In genomic region chr6:73388800-73389512, GRCh38 we compare ENCODE assay signal across 8 cellular contexts. TPM values are rescaled to one million over a fixed set of nuclear protein-coding genes. Genes with fewer than 3 reads are reported as not detected.
DNase-seq lines count a peak whose midpoint lies in the region; ATAC-seq and TF ChIP-seq lines count a peak whose summit lies in the region.

No MANE protein-coding gene starts in this region.

- peak overlapping the region; percentile 78 for H3K4me3 Mint-ChIP-seq in activated naive CD8-positive, alpha-beta T cell treated with anti-CD3 and anti-CD28 coated beads, Interleukin-2, amount 50 U/mL, for 24 hours

- H3K4me3 ChIP-seq in SK-N-SH (ENCODE audit: low read depth in 2 of 2, low read length in 1 of 2) (peak overlapping the region; percentile 47 to 68), aorta (ENCODE audit: low read length in 2 of 2) (peak overlapping the region; percentile 53 to 89)

- H3K36me3 ChIP-seq in SK-N-SH (replicated peaks in 1 of 2; ENCODE audit: control insufficient read depth in 1 of 2, insufficient read depth in 2 of 2, low read length in 1 of 2) (no peaks in the 10 kb centered on the region), aorta (ENCODE audit: control insufficient read depth in 1 of 2, insufficient read depth in 2 of 2, low read length in 1 of 2) (no peaks in the 10 kb centered on the region)

- intact Hi-C loops in left ventricle myocardium superior (cut with micrococcal nuclease) (no loop called here), aorta (cut with DNase I) (no loop called here)

- DNase-seq in DMS53 treated with DMSO at 0.1 percent for 48 hours (lab: John Stamatoyannopoulos, UW; ENCODE audit: unreplicated experiment) (peak; percentile 83), HS-27A (ENCODE audit: low read depth) (peak; percentile 30), SK-N-SH (peak; percentile 56), left ventricle myocardium superior (peak; percentile 47), putamen (ENCODE audit: low spot score) (peak; percentile 11), aorta (peak; percentile 63 to 83)
- DNase-seq in activated naive CD8-positive, alpha-beta T cell treated with anti-CD3 and anti-CD28 coated beads, Interleukin-2, amount 50 U/mL, for 24 hours: peak; percentile 69

- TF ChIP-seq RAD21 in SK-N-SH (IDR thresholded peaks at IDR 0.05; ENCODE audit: low read length): peak; percentile 59

- H3K9ac ChIP-seq in SK-N-SH: peak overlapping the region; percentile 50; the same call in 1 of the 2 replicates

- ATAC-seq in GM21360 (IDR thresholded peaks at IDR 0.05; ENCODE audit: unreplicated experiment) (peak; percentile 72), left ventricle myocardium superior (peak; percentile 74), aorta (ENCODE audit: low FRiP score) (peak; percentile 86)
- peak; percentile 94 for ATAC-seq in activated naive CD8-positive, alpha-beta T cell treated with anti-CD3 and anti-CD28 coated beads, Interleukin-2, amount 50 U/mL, for 24 hours

- peak overlapping the region; percentile 96 for H2AFZ ChIP-seq in SK-N-SH (ENCODE audit: low read depth)

- peaks cover 18% of the 10 kb centered on the region for H3K4me1 Mint-ChIP-seq in activated naive CD8-positive, alpha-beta T cell treated with anti-CD3 and anti-CD28 coated beads, Interleukin-2, amount 50 U/mL, for 24 hours

- no peaks in the 10 kb centered on the region for H3F3A ChIP-seq in SK-N-SH (replicated peaks; ENCODE audit: insufficient read depth)

- H3K27me3 ChIP-seq in SK-N-SH (ENCODE audit: insufficient read depth) (no peaks in the 10 kb centered on the region), aorta (ENCODE audit: control insufficient read depth in 1 of 2, insufficient read depth in 2 of 2, low read length in 1 of 2) (no peaks in the 10 kb centered on the region)

- TF ChIP-seq CTCF in SK-N-SH (IDR thresholded peaks at IDR 0.05): peak; percentile 71

- H3K27ac Mint-ChIP-seq in activated naive CD8-positive, alpha-beta T cell treated with anti-CD3 and anti-CD28 coated beads, Interleukin-2, amount 50 U/mL, for 24 hours: peak overlapping the region; percentile 54

- CTCF ChIA-PET in SK-N-SH (lab: Yijun Ruan, JAX): interaction anchor here (0.6 to 2.1 kb wide), 9 partner anchors 11 to 247 kb away, joined by 3 to 5 read pairs (median 3); partner anchors contain the start of gene MTO1

- peaks cover 7% of the 10 kb centered on the region for H3K27me3 Mint-ChIP-seq in activated naive CD8-positive, alpha-beta T cell treated with anti-CD3 and anti-CD28 coated beads, Interleukin-2, amount 50 U/mL, for 24 hours

- H3K4me1 ChIP-seq in SK-N-SH (ENCODE audit: control insufficient read depth in 1 of 2, insufficient read depth in 2 of 2, low read depth in 1 of 2, low read length in 1 of 2) (no peaks in the 10 kb centered on the region; a peak in 1 of 4 replicates), aorta (ENCODE audit: control insufficient read depth in 1 of 2, insufficient read depth in 2 of 2, low read length in 2 of 2) (peaks cover 0 to 2% of the 10 kb centered on the region in 2 donors)

- no peaks in the 10 kb centered on the region for H3K9me2 ChIP-seq in SK-N-SH

- no peaks in the 10 kb centered on the region for H3K9me3 ChIP-seq in SK-N-SH
- H3K9me3 ChIP-seq in aorta (ENCODE audit: control insufficient read depth, low read length): no peaks in the 10 kb centered on the region

- H3K79me2 ChIP-seq in SK-N-SH (ENCODE audit: insufficient read depth): no peaks in the 10 kb centered on the region

- POLR2A ChIA-PET in SK-N-SH (lab: Yijun Ruan, JAX): no interaction called here

- no peak for TF ChIP-seq EP300 in SK-N-SH (IDR thresholded peaks at IDR 0.05; ENCODE audit: borderline replicate concordance in 1 of 2, low read depth in 1 of 2, low read length in 1 of 2)

- H4K20me1 ChIP-seq in SK-N-SH (ENCODE audit: insufficient read depth): no peaks in the 10 kb centered on the region

- WGBS in SK-N-SH (ENCODE audit: low lambda C conversion rate): 16% methylated on average over 26 of the region's 38 CpGs
- 3 to 4% methylated on average over 38 of the region's 38 CpGs for WGBS in aorta, 2 donors

- no peaks in the 10 kb centered on the region for H3K9me3 Mint-ChIP-seq in activated naive CD8-positive, alpha-beta T cell treated with anti-CD3 and anti-CD28 coated beads, Interleukin-2, amount 50 U/mL, for 24 hours

- peak overlapping the region; percentile 84 for H3K4me2 ChIP-seq in SK-N-SH

- no peaks in the 10 kb centered on the region for H3K36me3 Mint-ChIP-seq in activated naive CD8-positive, alpha-beta T cell treated with anti-CD3 and anti-CD28 coated beads, Interleukin-2, amount 50 U/mL, for 24 hours (ENCODE audit: low read depth)

- H3K27ac ChIP-seq in SK-N-SH (ENCODE audit: low read depth in 2 of 2, low read length in 1 of 2) (no peak overlapping the region), aorta (ENCODE audit: low read depth in 1 of 2, low read length in 2 of 2) (peak overlapping the region in 1 of 2 donors; percentile 42)

TF ChIP-seq in SK-N-SH, 30 proteins besides CTCF, POLR2A, EP300 and RAD21:
- TF ChIP-seq EZH2phosphoT487 (IDR thresholded peaks at IDR 0.05; ENCODE audit: borderline replicate concordance, low read depth) (no peak), NFIC (IDR thresholded peaks at IDR 0.05; ENCODE audit: borderline replicate concordance) (peak; percentile 4; the same call in 1 of the 2 replicates), FOSL2 (IDR thresholded peaks at IDR 0.05; ENCODE audit: borderline replicate concordance, low read depth) (no peak), MAX (IDR thresholded peaks at IDR 0.05; ENCODE audit: low read depth) (peak; percentile 51; the same call in 1 of the 2 replicates), SIN3A (IDR thresholded peaks at IDR 0.05; ENCODE audit: borderline replicate concordance, low read depth, low read length) (no peak), SMC3 (IDR thresholded peaks at IDR 0.05; ENCODE audit: low read depth, low read length) (peak; percentile 45), TCF12 (IDR thresholded peaks at IDR 0.05) (no peak), IRF3 (IDR thresholded peaks at IDR 0.05; ENCODE audit: low read depth, low read length) (no peak), USF1 (IDR thresholded peaks at IDR 0.05; ENCODE audit: borderline replicate concordance, low read depth) (no peak), ELF1 (IDR thresholded peaks at IDR 0.05) (no peak), RXRA (IDR thresholded peaks at IDR 0.05; ENCODE audit: borderline replicate concordance, low read depth) (no peak), TEAD4 (IDR thresholded peaks at IDR 0.05; ENCODE audit: borderline replicate concordance, insufficient read depth) (no peak), YY1 (IDR thresholded peaks at IDR 0.05; ENCODE audit: low read depth) (no peak), GATA2 (CRISPR knock-in tag; IDR thresholded peaks at IDR 0.05) (no peak), USF2 (IDR thresholded peaks at IDR 0.05; ENCODE audit: borderline replicate concordance, low read depth, low read length) (no peak)

RNA-seq across cellular contexts. Expression of gene DDX43, which starts 5.7 kb away (rescaled TPM):
- polyA plus RNA-seq in SK-N-SH (2012; rRNA removed): not detected in 2 replicates
- polyA plus RNA-seq in SK-N-SH (2012; cell fraction: cytosol; rRNA removed): not detected in 2 replicates
- not detected in 2 replicates for polyA plus RNA-seq in SK-N-SH (2012; cell fraction: nucleus; rRNA removed)
- total RNA-seq in left ventricle myocardium superior: 0.52 TPM
- under 1 TPM; 0.71 to 0.78 TPM for total RNA-seq in aorta
- polyA plus RNA-seq in aorta: 1 to 10 TPM in 1 of 2 donors, not detected in 1; 1.6 TPM

RNA-seq across cellular contexts. Expression of gene OOEP, which starts 19.3 kb away (rescaled TPM):
- polyA plus RNA-seq in SK-N-SH (2012; rRNA removed) (not detected in 2 replicates), aorta (1 to 10 TPM in 1 of 2 donors, under 1 TPM in 1; 0.84 to 1.1 TPM)
- not detected in 2 replicates for polyA plus RNA-seq in SK-N-SH (2012; cell fraction: cytosol; rRNA removed)
- not detected in 2 replicates for polyA plus RNA-seq in SK-N-SH (2012; cell fraction: nucleus; rRNA removed)
- total RNA-seq in left ventricle myocardium superior (0.45 TPM), aorta (under 1 TPM in 1 of 2 donors, not detected in 1; 0.39 TPM)

RNA-seq across cellular contexts. Expression of gene KHDC3L, which starts 26.5 kb away (rescaled TPM):
- polyA plus RNA-seq in SK-N-SH (2012; rRNA removed): not detected in 2 replicates
- not detected in 2 replicates for polyA plus RNA-seq in SK-N-SH (2012; cell fraction: cytosol; rRNA removed)
- polyA plus RNA-seq in SK-N-SH (2012; cell fraction: nucleus; rRNA removed): 0.05 and 0.33 TPM in 2 replicates
- total RNA-seq in left ventricle myocardium superior: not detected
- total RNA-seq in aorta: not detected
- not detected for polyA plus RNA-seq in aorta

RNA-seq across cellular contexts. Expression of gene DPPA5, which starts 34.9 kb away (rescaled TPM):
- polyA plus RNA-seq in SK-N-SH (2012; rRNA removed): not detected in 2 replicates
- polyA plus RNA-seq in SK-N-SH (2012; cell fraction: cytosol; rRNA removed): not detected in 2 replicates
- not detected in 2 replicates for polyA plus RNA-seq in SK-N-SH (2012; cell fraction: nucleus; rRNA removed)
- total RNA-seq in left ventricle myocardium superior: not detected
- not detected for total RNA-seq in aorta
- polyA plus RNA-seq in aorta: under 1 TPM in 1 of 2 donors, not detected in 1; 0.38 TPM

Comparison
In these comparisons a context has a peak if more than half of its experiments do, and no peak if none do; other contexts are left out.
1. DNase-seq: peak in every context shown above with its lines; median percentile 83 in DMS53 treated with DMSO at 0.1 percent for 48 hours; 73 in aorta; 69 in activated naive CD8-positive, alpha-beta T cell treated with anti-CD3 and anti-CD28 coated beads, Interleukin-2, amount 50 U/mL, for 24 hours; 56 in SK-N-SH; 47 in left ventricle myocardium superior; 30 in HS-27A; 11 in putamen.